Comparison of ENCODE assay signal across 8 cellular contexts in genomic region chr7:20241491-20242261, GRCh38. TPM values are rescaled to one million over a fixed set of nuclear protein-coding genes. Genes with fewer than 3 reads are reported as not detected.
DNase-seq lines count a peak whose midpoint lies in the region; ATAC-seq and TF ChIP-seq lines count a peak whose summit lies in the region.

No MANE protein-coding gene starts in this region.

- H3K9me3 ChIP-seq in upper lobe of left lung: no peaks in the 10 kb centered on the region

- TF ChIP-seq POLR2A in upper lobe of left lung (IDR thresholded peaks at IDR 0.05): no peak

- TF ChIP-seq CTCF in upper lobe of left lung (IDR thresholded peaks at IDR 0.05) (no peak), dorsolateral prefrontal cortex (IDR thresholded peaks at IDR 0.05 in 54 of 56, conservative IDR thresholded peaks at IDR 0.05 in 2 of 56; ENCODE audit: low read depth in 1 of 56, partially characterized antibody in 56 of 56) (no peak)

- ATAC-seq in GM21529 (IDR thresholded peaks at IDR 0.05; ENCODE audit: unreplicated experiment): peak; percentile 29
- no peak for ATAC-seq in HG03439 (IDR thresholded peaks at IDR 0.05; ENCODE audit: unreplicated experiment)
- no peak for ATAC-seq in upper lobe of left lung (ENCODE audit: low FRiP score in 2 of 2)

- peak; percentile 58 for DNase-seq in AG20443 (ENCODE audit: low spot score)
- DNase-seq in M059J (ENCODE audit: low read depth): peak; percentile 96
- peak; percentile 86 for DNase-seq in dedifferentiated amniotic fluid mesenchymal stem cell (ENCODE audit: extremely low spot score)
- DNase-seq in medulla oblongata (ENCODE audit: extremely low spot score): no peak
- no peak for DNase-seq in upper lobe of left lung
- DNase-seq in dorsolateral prefrontal cortex: no peak

- intact Hi-C loops in dorsolateral prefrontal cortex (cut with DNase I): no loop called here

- no peaks in the 10 kb centered on the region for H3K4me1 ChIP-seq in upper lobe of left lung

- 79 to 80% methylated on average over 5 of the region's 5 CpGs for WGBS in upper lobe of left lung, 2 donors

- H3K36me3 ChIP-seq in upper lobe of left lung: no peaks in the 10 kb centered on the region

- no peak for TF ChIP-seq EP300 in upper lobe of left lung (IDR thresholded peaks at IDR 0.05)

- no peaks in the 10 kb centered on the region for H3K27me3 ChIP-seq in upper lobe of left lung
- H3K27me3 ChIP-seq in dorsolateral prefrontal cortex: peaks cover 0 to 2% (median 0%) of the 10 kb centered on the region in 45 donors

- H3K27ac ChIP-seq in upper lobe of left lung (no peak overlapping the region), dorsolateral prefrontal cortex (no peak overlapping the region)

- H3K4me3 ChIP-seq in upper lobe of left lung (no peak overlapping the region), dorsolateral prefrontal cortex (no peak overlapping the region)

RNA-seq across cellular contexts. Expression of gene MACC1, which starts 24.5 kb away (rescaled TPM):
- 0.07 and 0.15 TPM in 2 replicates for total RNA-seq in M059J (2014; rRNA removed; shearing (Covaris generic))
- total RNA-seq in upper lobe of left lung (10 to 100 TPM; 10.5 to 86.5 (median 24.3) TPM), dorsolateral prefrontal cortex (under 1 TPM in 112 of 120 experiments, not detected in 8; 0.04 to 0.83 (median 0.16) TPM)

Comparison
In these comparisons a context has a peak if more than half of its experiments do, and no peak if none do; other contexts are left out.
1. DNase-seq: peak in AG20443 (single experiment), M059J (single experiment) and dedifferentiated amniotic fluid mesenchymal stem cell (single experiment); none in medulla oblongata (single experiment), upper lobe of left lung (0 of 2) and dorsolateral prefrontal cortex (0 of 10).